27 cellular contexts compared by ENCODE assay signal in genomic region chr20:35563834-35564233, GRCh38. TPM values are rescaled to one million over a fixed set of nuclear protein-coding genes. Genes with fewer than 3 reads are reported as not detected.
DNase-seq lines count a peak whose midpoint lies in the region; ATAC-seq, FAIRE-seq and TF ChIP-seq lines count a peak whose summit lies in the region.
"Had no signal": no experiment of that assay in that cellular context is flagged by ENCODE, and none has a peak within 500 bp of the region (broad histone marks: within the 10 kb centered on the region; RNA-seq: fewer than 3 reads in every experiment).

No MANE protein-coding gene starts in this region.

- peaks cover 2% of the 10 kb centered on the region for H3K9me3 Mint-ChIP-seq in glutamatergic neuron (ENCODE audit: unreplicated experiment)
- H3K9me3 Mint-ChIP-seq: CD4-positive, alpha-beta memory T cell; H9 had no signal

- H4K20me1 ChIP-seq in HepG2 (ENCODE audit: insufficient read depth, low read length): no peaks in the 10 kb centered on the region

- POLR2A ChIA-PET in HepG2 (lab: Yijun Ruan, JAX): interaction anchor here (0.6 kb wide), 1 partner anchor 79 kb away, joined by 4 read pairs; no protein-coding TSS in a partner anchor

- intact Hi-C loops in HepG2 (cut with micrococcal nuclease; ENCODE audit: unreplicated experiment): no loop called here
- intact Hi-C loops in spleen (cut with DNase I; ENCODE audit: low total_unique reads): no loop called here

- ATAC-seq in RWPE2 (ENCODE audit: low read depth) (no peak), HepG2 (no peak), HG03097 (IDR thresholded peaks at IDR 0.05; ENCODE audit: low FRiP score, unreplicated experiment) (no peak)
- ATAC-seq: GM12878 had no signal

- H3K27me3 ChIP-seq in RWPE2 (ENCODE audit: insufficient read depth, poor library complexity, severe bottlenecking): no peaks in the 10 kb centered on the region
- H3K27me3 ChIP-seq in HepG2 (ENCODE audit: control insufficient read depth in 1 of 2, insufficient read depth in 2 of 2, low read length in 2 of 2): no peaks in the 10 kb centered on the region
- H3K27me3 ChIP-seq in spleen (replicated peaks in 1 of 7): no peaks in the 10 kb centered on the region

- peaks cover 8% of the 10 kb centered on the region for H3K4me1 Mint-ChIP-seq in glutamatergic neuron (ENCODE audit: low read depth, unreplicated experiment)
- H3K4me1 Mint-ChIP-seq: CD4-positive, alpha-beta memory T cell had no signal

- H3K36me3 ChIP-seq in RWPE2 (ENCODE audit: low read depth) (no peaks in the 10 kb centered on the region), HepG2 (replicated peaks in 1 of 2; ENCODE audit: control insufficient read depth in 1 of 2, insufficient read depth in 2 of 2, low read length in 2 of 2) (peaks cover under 1 to 1% of the 10 kb centered on the region in 2 experiments; a peak in 1 of 5 replicates), spleen (peaks cover 0 to 10% (median 0%) of the 10 kb centered on the region in 6 donors)

- H3K36me3 Mint-ChIP-seq in glutamatergic neuron (ENCODE audit: unreplicated experiment): peaks cover under 1% of the 10 kb centered on the region

- in situ Hi-C loops in HepG2 (cut with HindIII; ENCODE audit: extremely low pct_ligation_motif_present, low pct_unique_long_range_greater_than_20kb): no loop called here

- no peak for TF ChIP-seq RAD21 in HepG2 (CRISPR knock-in tag; IDR thresholded peaks at IDR 0.05)

- BruUV-seq in HepG2 (replicated peaks; lab: Mats Ljungman, UMichigan): no TSS peak

- H3K4me2 ChIP-seq in HepG2 (ENCODE audit: low read depth, low read length): no peak overlapping the region

- H3K27ac ChIP-seq in RWPE2 (ENCODE audit: poor library complexity, severe bottlenecking) (no peak overlapping the region), HepG2 (ENCODE audit: extremely low read length, insufficient read depth, low read length) (no peak overlapping the region), spleen (no peak overlapping the region)
- H3K27ac ChIP-seq: C4-2B had no signal

- H3K27me3 Mint-ChIP-seq in glutamatergic neuron (ENCODE audit: unreplicated experiment): peaks cover 4% of the 10 kb centered on the region
- H3K27me3 Mint-ChIP-seq: CD4-positive, alpha-beta memory T cell had no signal

- FAIRE-seq in HepG2 (lab: Jason Lieb, UNC) (no peak), GM12892 (lab: Jason Lieb, UNC) (no peak)
- FAIRE-seq: A204.1, GM12878, H1 had no signal

- H3K79me2 ChIP-seq in HepG2 (ENCODE audit: insufficient read depth, low read length): no peaks in the 10 kb centered on the region

- WGBS in HepG2 (ENCODE audit: low lambda C conversion rate): 77% methylated on average over 10 of the region's 10 CpGs
- WGBS in spleen, 5 donors: 89 to 95% (median 92%) methylated on average over 10 of the region's 10 CpGs

- no peak overlapping the region for H2AFZ ChIP-seq in HepG2 (ENCODE audit: low read length)

- TF ChIP-seq EP300 in HepG2 (IDR thresholded peaks at IDR 0.05; ENCODE audit: low read depth in 2 of 2, low read length in 2 of 2) (no peak), HepG2 (CRISPR knock-in tag; IDR thresholded peaks at IDR 0.05; ENCODE audit: borderline replicate concordance) (no peak)

- TF ChIP-seq CTCF in RWPE2 (IDR thresholded peaks at IDR 0.05; ENCODE audit: poor library complexity, severe bottlenecking): no peak
- no peak for TF ChIP-seq CTCF in HepG2 (CRISPR knock-in tag; IDR thresholded peaks at IDR 0.05)
- no peak for TF ChIP-seq CTCF in spleen (IDR thresholded peaks at IDR 0.05 in 8 of 11, conservative IDR thresholded peaks at IDR 0.05 in 3 of 11)
- TF ChIP-seq CTCF in glutamatergic neuron (IDR thresholded peaks at IDR 0.05; ENCODE audit: partially characterized antibody, unreplicated experiment): no peak

- H3K4me1 ChIP-seq in RWPE2 (ENCODE audit: insufficient read depth, poor library complexity, severe bottlenecking) (no peaks in the 10 kb centered on the region), HepG2 (ENCODE audit: insufficient read depth, low read length) (peaks cover 9% of the 10 kb centered on the region; the same call in 1 of the 2 replicates), spleen (no peaks in the 10 kb centered on the region)

- H3K4me3 Mint-ChIP-seq in glutamatergic neuron (ENCODE audit: unreplicated experiment): no peak overlapping the region
- H3K4me3 Mint-ChIP-seq: CD4-positive, alpha-beta memory T cell; H9 had no signal

- TF ChIP-seq POLR2A in HepG2 (IDR thresholded peaks at IDR 0.05; ENCODE audit: insufficient read depth in 1 of 2, low read depth in 2 of 2, low read length in 2 of 2) (no peak), spleen (IDR thresholded peaks at IDR 0.05) (no peak), GM12892 (IDR thresholded peaks at IDR 0.05; ENCODE audit: low read depth, low read length) (no peak)

- H3K9me3 ChIP-seq in RWPE2 (ENCODE audit: severe bottlenecking) (no peaks in the 10 kb centered on the region), HepG2 (ENCODE audit: low read length) (no peaks in the 10 kb centered on the region), spleen (no peaks in the 10 kb centered on the region)

- CTCF ChIA-PET in HepG2 (lab: Yijun Ruan, JAX; ENCODE audit: low intra/inter-chr PET ratio, low total read pairs): no interaction called here

- H3K9ac ChIP-seq in HepG2 (ENCODE audit: insufficient read depth, low read depth, low read length): no peak overlapping the region

- H3K4me3 ChIP-seq in RWPE2 (ENCODE audit: severe bottlenecking) (no peak overlapping the region), HepG2 (replicated peaks in 1 of 3; ENCODE audit: insufficient read depth in 1 of 3, low read depth in 2 of 3, low read length in 3 of 3) (no peak overlapping the region), spleen (no peak overlapping the region)
- H3K4me3 ChIP-seq: GM12878 had no signal

- no peak overlapping the region for H3K27ac Mint-ChIP-seq in glutamatergic neuron (ENCODE audit: unreplicated experiment)
- H3K27ac Mint-ChIP-seq: CD4-positive, alpha-beta memory T cell; H9 had no signal

- peak; percentile 28 for DNase-seq in D341Med (ENCODE audit: low spot score)
- peak; percentile 81 for DNase-seq in RWPE2 (ENCODE audit: low spot score)
- DNase-seq in HepG2 (ENCODE audit: low spot score): no peak
- DNase-seq in spleen: peak; percentile 15
- no peak for DNase-seq in GM12892 (ENCODE audit: insufficient read length)
- DNase-seq in glutamatergic neuron: no peak
- DNase-seq in NCI-H2081 treated with DMSO at 0.1 percent for 48 hours (lab: John Stamatoyannopoulos, UW): no peak
- DNase-seq: ACHN; AML-193; Calu3; CD4-positive, alpha-beta memory T cell; DMS 273 treated with DMSO at 0.1 percent for 48 hours; DMS53; DND-41; EL; H9; IMR-90; Karpas-422; KBM-7 had no signal

RNA-seq across cellular contexts. Expression of gene ERGIC3, which starts 22.0 kb away (rescaled TPM):
- total RNA-seq in HepG2 (2016; rRNA removed; fragmentation: Illumina TruSeq; extraction: Trizol) (224 and 407 TPM in 2 replicates), spleen (100 to 1,000 TPM; 127 to 179 (median 149) TPM), glutamatergic neuron (ENCODE audit: unreplicated experiment) (233 TPM)
- 309 and 324 TPM in 2 replicates for total RNA-seq in HepG2 (2016; cell fraction: cytosol; rRNA removed; fragmentation: Illumina TruSeq; extraction: Trizol; ENCODE audit: low read depth)
- 220 and 420 TPM in 2 replicates for total RNA-seq in HepG2 (2016; cell fraction: insoluble cytoplasmic fraction; rRNA removed; fragmentation: Illumina TruSeq; extraction: Trizol)
- 396 and 433 TPM in 2 replicates for total RNA-seq in HepG2 (2016; cell fraction: membrane; rRNA removed; fragmentation: Illumina TruSeq; extraction: Trizol)
- 264 and 296 TPM in 2 replicates for total RNA-seq in HepG2 (2016; cell fraction: nucleus; rRNA removed; fragmentation: Illumina TruSeq; extraction: Trizol)
- polyA plus RNA-seq in HepG2 (2011; rRNA removed) (610 and 670 TPM in 2 replicates), spleen (100 to 1,000 TPM; 134 to 179 (median 145) TPM)
- polyA plus RNA-seq in HepG2 (2011; cell fraction: cytosol; rRNA removed): 697 and 907 TPM in 2 replicates
- 512 and 519 TPM in 2 replicates for polyA plus RNA-seq in HepG2 (2011; cell fraction: nucleus; rRNA removed)
- polyA plus RNA-seq in HepG2 (2012): 356 and 493 TPM in 2 replicates
- polyA plus RNA-seq in HepG2 (2016; cell fraction: cytosol; fragmentation: Illumina TruSeq; extraction: Trizol; ENCODE audit: low read depth): 247 and 288 TPM in 2 replicates
- polyA plus RNA-seq in HepG2 (2016; cell fraction: insoluble cytoplasmic fraction; fragmentation: Illumina TruSeq; extraction: Trizol; ENCODE audit: low read depth): 179 and 200 TPM in 2 replicates
- 343 and 357 TPM in 2 replicates for polyA plus RNA-seq in HepG2 (2016; cell fraction: membrane; fragmentation: Illumina TruSeq; extraction: Trizol; ENCODE audit: low read depth)
- 461 and 472 TPM in 2 replicates for polyA plus RNA-seq in HepG2 (2016; cell fraction: nucleus; fragmentation: Illumina TruSeq; extraction: Trizol; ENCODE audit: insufficient read depth, low read depth)
- polyA minus RNA-seq in HepG2 (2011; rRNA and poly(A)+ RNA removed; ENCODE audit: low replicate concordance): 491 and 704 TPM in 2 replicates
- 143 and 159 TPM in 2 replicates for polyA minus RNA-seq in HepG2 (2011; cell fraction: cytosol; rRNA and poly(A)+ RNA removed)
- polyA minus RNA-seq in HepG2 (2011; cell fraction: nucleus; rRNA and poly(A)+ RNA removed): 106 and 126 TPM in 2 replicates
- 169 TPM for polyA plus RNA-seq in GM12892 (2012; ENCODE audit: missing spikeins)

RNA-seq across cellular contexts. Expression of gene C20orf173, which starts 34.4 kb away (rescaled TPM):
- total RNA-seq in HepG2 (2016; rRNA removed; fragmentation: Illumina TruSeq; extraction: Trizol) (not detected in 2 replicates), spleen (not detected), glutamatergic neuron (ENCODE audit: unreplicated experiment) (not detected)
- total RNA-seq in HepG2 (2016; cell fraction: cytosol; rRNA removed; fragmentation: Illumina TruSeq; extraction: Trizol; ENCODE audit: low read depth): not detected in 2 replicates
- total RNA-seq in HepG2 (2016; cell fraction: insoluble cytoplasmic fraction; rRNA removed; fragmentation: Illumina TruSeq; extraction: Trizol): not detected in 2 replicates
- total RNA-seq in HepG2 (2016; cell fraction: membrane; rRNA removed; fragmentation: Illumina TruSeq; extraction: Trizol): not detected in 2 replicates
- not detected in 2 replicates for total RNA-seq in HepG2 (2016; cell fraction: nucleus; rRNA removed; fragmentation: Illumina TruSeq; extraction: Trizol)
- polyA plus RNA-seq in HepG2 (2011; rRNA removed) (not detected in 2 replicates), spleen (not detected)
- not detected in 2 replicates for polyA plus RNA-seq in HepG2 (2011; cell fraction: cytosol; rRNA removed)
- not detected in 2 replicates for polyA plus RNA-seq in HepG2 (2011; cell fraction: nucleus; rRNA removed)
- polyA plus RNA-seq in HepG2 (2012): not detected in 2 replicates
- polyA plus RNA-seq in HepG2 (2016; cell fraction: cytosol; fragmentation: Illumina TruSeq; extraction: Trizol; ENCODE audit: low read depth): not detected in 2 replicates
- not detected in 2 replicates for polyA plus RNA-seq in HepG2 (2016; cell fraction: insoluble cytoplasmic fraction; fragmentation: Illumina TruSeq; extraction: Trizol; ENCODE audit: low read depth)
- not detected in 2 replicates for polyA plus RNA-seq in HepG2 (2016; cell fraction: membrane; fragmentation: Illumina TruSeq; extraction: Trizol; ENCODE audit: low read depth)
- not detected in 2 replicates for polyA plus RNA-seq in HepG2 (2016; cell fraction: nucleus; fragmentation: Illumina TruSeq; extraction: Trizol; ENCODE audit: insufficient read depth, low read depth)
- polyA minus RNA-seq in HepG2 (2011; rRNA and poly(A)+ RNA removed; ENCODE audit: low replicate concordance): not detected in 2 replicates
- polyA minus RNA-seq in HepG2 (2011; cell fraction: cytosol; rRNA and poly(A)+ RNA removed): not detected in 2 replicates
- polyA minus RNA-seq in HepG2 (2011; cell fraction: nucleus; rRNA and poly(A)+ RNA removed): not detected in 2 replicates
- not detected for polyA plus RNA-seq in GM12892 (2012; ENCODE audit: missing spikeins)
- total RNA-seq: Calu3; CD4-positive, alpha-beta memory T cell; G401; GM12878; H1; H9; HT1080; IMR-90 had no signal
- polyA plus RNA-seq: BJ; CD4-positive, alpha-beta memory T cell; GM12878; H1; IMR-90 had no signal

RNA-seq across cellular contexts. Expression of gene SPAG4, which starts 51.8 kb away (rescaled TPM):
- 2.5 and 5.8 TPM in 2 replicates for total RNA-seq in HepG2 (2016; rRNA removed; fragmentation: Illumina TruSeq; extraction: Trizol)
- total RNA-seq in HepG2 (2016; cell fraction: cytosol; rRNA removed; fragmentation: Illumina TruSeq; extraction: Trizol; ENCODE audit: low read depth): 2.5 and 4.4 TPM in 2 replicates
- total RNA-seq in HepG2 (2016; cell fraction: insoluble cytoplasmic fraction; rRNA removed; fragmentation: Illumina TruSeq; extraction: Trizol): 4.1 and 5.3 TPM in 2 replicates
- 3.0 and 4.9 TPM in 2 replicates for total RNA-seq in HepG2 (2016; cell fraction: membrane; rRNA removed; fragmentation: Illumina TruSeq; extraction: Trizol)
- total RNA-seq in HepG2 (2016; cell fraction: nucleus; rRNA removed; fragmentation: Illumina TruSeq; extraction: Trizol): 3.3 and 6.5 TPM in 2 replicates
- 137 and 149 TPM in 2 replicates for polyA plus RNA-seq in HepG2 (2011; rRNA removed)
- polyA plus RNA-seq in HepG2 (2011; cell fraction: cytosol; rRNA removed): 115 and 170 TPM in 2 replicates
- 334 and 438 TPM in 2 replicates for polyA plus RNA-seq in HepG2 (2011; cell fraction: nucleus; rRNA removed)
- 64.5 and 105 TPM in 2 replicates for polyA plus RNA-seq in HepG2 (2012)
- polyA plus RNA-seq in HepG2 (2016; cell fraction: cytosol; fragmentation: Illumina TruSeq; extraction: Trizol; ENCODE audit: low read depth): 3.0 and 3.3 TPM in 2 replicates
- 2.3 and 4.7 TPM in 2 replicates for polyA plus RNA-seq in HepG2 (2016; cell fraction: insoluble cytoplasmic fraction; fragmentation: Illumina TruSeq; extraction: Trizol; ENCODE audit: low read depth)
- polyA plus RNA-seq in HepG2 (2016; cell fraction: membrane; fragmentation: Illumina TruSeq; extraction: Trizol; ENCODE audit: low read depth): 3.0 TPM in 2 replicates
- polyA plus RNA-seq in HepG2 (2016; cell fraction: nucleus; fragmentation: Illumina TruSeq; extraction: Trizol; ENCODE audit: insufficient read depth, low read depth): 9.7 and 14.0 TPM in 2 replicates
- polyA minus RNA-seq in HepG2 (2011; rRNA and poly(A)+ RNA removed; ENCODE audit: low replicate concordance): 2.7 and 72.2 TPM in 2 replicates
- 33.7 and 35.8 TPM in 2 replicates for polyA minus RNA-seq in HepG2 (2011; cell fraction: cytosol; rRNA and poly(A)+ RNA removed)
- 26.8 and 32.9 TPM in 2 replicates for polyA minus RNA-seq in HepG2 (2011; cell fraction: nucleus; rRNA and poly(A)+ RNA removed)
- 10 to 100 TPM in 5 of 7 donors, 1 to 10 TPM in 2; 2.5 to 32.1 (median 14.7) TPM for total RNA-seq in spleen
- polyA plus RNA-seq in spleen: 10 to 100 TPM in 1 of 3 donors, 1 to 10 TPM in 2; 5.2 to 10.9 (median 5.7) TPM
- polyA plus RNA-seq in GM12892 (2012; ENCODE audit: missing spikeins): 13.6 TPM
- total RNA-seq in glutamatergic neuron (ENCODE audit: unreplicated experiment): 5.0 TPM

Comparison
In these comparisons a context has a peak if more than half of its experiments do, and no peak if none do; other contexts are left out.
1. DNase-seq: peak in D341Med (single experiment), RWPE2 (single experiment) and spleen (single experiment); none in HepG2 (single experiment), GM12892 (single experiment), glutamatergic neuron (single experiment) and NCI-H2081 treated with DMSO at 0.1 percent for 48 hours (single experiment).